1 cellular context compared by ENCODE assay signal in genomic region chr11:27242591-27242990, GRCh38.
A peak's percentile ranks its signal among the peaks of the same experiment; 100 is the strongest.
TF ChIP-seq lines count a peak whose summit lies in the region.

No MANE protein-coding gene starts in this region.

TF ChIP-seq in SK-N-SH, 30 proteins besides CTCF, POLR2A, EP300 and RAD21 (continued from another document):
- TF ChIP-seq ZBTB33 (IDR thresholded peaks at IDR 0.05; ENCODE audit: borderline replicate concordance, low read depth) (peak; percentile 49; the same call in 1 of the 2 replicates), FOXM1 (IDR thresholded peaks at IDR 0.05; ENCODE audit: low read depth) (0 out of 2 replicates have a peak, but pooled peaks have one; percentile 55), NRF1 (IDR thresholded peaks at IDR 0.05; ENCODE audit: low read depth, low read length) (no peak)
